Comparison of ENCODE assay signal across 8 cellular contexts in the genomic region with DNA sequence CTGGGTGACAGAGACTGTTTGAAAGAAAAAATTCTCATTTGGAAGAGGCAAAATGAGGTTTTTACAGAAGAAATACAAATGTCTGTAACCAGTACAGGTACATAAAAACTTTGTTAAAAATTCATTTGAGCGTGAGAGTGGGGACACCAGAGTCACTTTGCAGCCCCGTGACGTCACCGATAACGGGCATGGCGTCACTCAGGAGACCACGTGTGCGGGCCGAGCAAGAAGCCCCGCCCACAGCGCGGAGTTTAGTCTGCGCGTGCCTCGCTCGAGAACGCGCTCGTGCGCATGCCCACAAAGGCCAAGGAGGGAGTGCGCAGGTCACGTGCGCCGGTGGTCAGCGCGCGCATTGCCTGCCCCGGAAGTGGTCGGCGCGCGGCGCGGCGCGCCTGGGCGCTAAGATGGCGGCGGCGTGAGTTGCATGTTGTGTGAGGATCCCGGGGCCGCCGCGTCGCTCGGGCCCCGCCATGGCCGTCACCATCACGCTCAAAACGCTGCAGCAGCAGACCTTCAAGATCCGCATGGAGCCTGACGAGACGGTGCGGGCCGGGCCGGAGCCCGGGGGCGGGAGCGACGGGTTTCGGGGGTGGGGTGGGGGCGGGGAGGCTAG. TPM values are rescaled to one million over a fixed set of nuclear protein-coding genes. Genes with fewer than 3 reads are reported as not detected.
DNase-seq lines count a peak whose midpoint lies in the region; ATAC-seq and TF ChIP-seq lines count a peak whose summit lies in the region.

A gene (plus strand): TSS at position 384 of the 613 bp plus-strand sequence. CDS start 87 bp downstream, at position 471.

- H3K4me1 ChIP-seq in DND-41 (ENCODE audit: insufficient read depth, low read length) (peaks cover 68% of the 10 kb centered on the region), Karpas-422 (ENCODE audit: low read length) (peaks cover 26% of the 10 kb centered on the region), esophagus muscularis mucosa (peaks cover 42 to 75% (median 50%) of the 10 kb centered on the region in 4 donors)

- TF ChIP-seq POLR2A in esophagus muscularis mucosa (IDR thresholded peaks at IDR 0.05; ENCODE audit: low read depth): peak; percentile 93

- H3K27me3 Mint-ChIP-seq in activated T-cell treated with anti-CD3 and anti-CD28 coated beads, Interleukin-2, amount 50 U/mL, for 72 hours (ENCODE audit: low read depth): no peaks in the 10 kb centered on the region

- no peak for TF ChIP-seq EP300 in esophagus muscularis mucosa (IDR thresholded peaks at IDR 0.05)

- H3K4me2 ChIP-seq in DND-41 (ENCODE audit: insufficient read depth, low read length): peak within 1 kb of the TSS; percentile 80
- peak within 1 kb of the TSS; percentile 90 for H3K4me2 ChIP-seq in Karpas-422 (ENCODE audit: low read depth, low read length, poor library complexity, severe bottlenecking)

- H3K4me3 Mint-ChIP-seq in activated T-cell treated with anti-CD3 and anti-CD28 coated beads, Interleukin-2, amount 50 U/mL, for 72 hours: peak within 1 kb of the TSS; percentile 94 to 95

- H3K9me3 ChIP-seq in DND-41 (ENCODE audit: insufficient read depth, low read length, severe bottlenecking) (no peaks in the 10 kb centered on the region), Karpas-422 (ENCODE audit: low read length) (no peaks in the 10 kb centered on the region), esophagus muscularis mucosa (no peaks in the 10 kb centered on the region)

- H3K4me1 Mint-ChIP-seq in activated T-cell treated with anti-CD3 and anti-CD28 coated beads, Interleukin-2, amount 50 U/mL, for 72 hours (ENCODE audit: low read depth): peaks cover 68% of the 10 kb centered on the region

- H3K9me2 ChIP-seq in Karpas-422 (replicated peaks; ENCODE audit: insufficient read depth, low read length): no peaks in the 10 kb centered on the region

- peak within 1 kb of the TSS; percentile 57 for H2AFZ ChIP-seq in DND-41 (ENCODE audit: low read depth, low read length)
- no peak within 1 kb of the TSS for H2AFZ ChIP-seq in Karpas-422 (ENCODE audit: low read length)

- no peak for TF ChIP-seq CTCF in DND-41 (IDR thresholded peaks at IDR 0.05; ENCODE audit: borderline replicate concordance, extremely low read depth, low read length, poor library complexity, severe bottlenecking)
- TF ChIP-seq CTCF in esophagus muscularis mucosa (IDR thresholded peaks at IDR 0.05): no peak

- peaks cover 23 to 54% of the 10 kb centered on the region in 2 donors for H3K36me3 Mint-ChIP-seq in activated T-cell treated with anti-CD3 and anti-CD28 coated beads, Interleukin-2, amount 50 U/mL, for 72 hours (ENCODE audit: insufficient read depth in 2 of 2)

- no peaks in the 10 kb centered on the region for H3K9me3 Mint-ChIP-seq in activated T-cell treated with anti-CD3 and anti-CD28 coated beads, Interleukin-2, amount 50 U/mL, for 72 hours

- H3K27me3 ChIP-seq in DND-41 (ENCODE audit: insufficient read depth, low read length, poor library complexity): no peaks in the 10 kb centered on the region
- no peaks in the 10 kb centered on the region for H3K27me3 ChIP-seq in Karpas-422 (ENCODE audit: low read length)
- no peaks in the 10 kb centered on the region for H3K27me3 ChIP-seq in esophagus muscularis mucosa

- H3K79me2 ChIP-seq in DND-41 (ENCODE audit: insufficient read depth, low read length) (peaks cover 76% of the 10 kb centered on the region), Karpas-422 (ENCODE audit: low read length) (peaks cover 22% of the 10 kb centered on the region)

- H3K4me3 ChIP-seq in DND-41 (ENCODE audit: low read depth in 1 of 2, low read length in 2 of 2) (peak within 1 kb of the TSS; percentile 50 to 69; a peak in 3 of 4 replicates), Karpas-422 (ENCODE audit: low read length) (peak within 1 kb of the TSS; percentile 85), esophagus muscularis mucosa (peak within 1 kb of the TSS; percentile 90 to 100 (median 96))

- H3K27ac Mint-ChIP-seq in activated T-cell treated with anti-CD3 and anti-CD28 coated beads, Interleukin-2, amount 50 U/mL, for 72 hours: peak within 1 kb of the TSS; percentile 99

- intact Hi-C loops in esophagus muscularis mucosa (cut with DNase I): no loop called here

- H3K36me3 ChIP-seq in DND-41 (ENCODE audit: insufficient read depth, low read length) (peaks cover 87% of the 10 kb centered on the region), Karpas-422 (ENCODE audit: insufficient read depth, low read length) (peaks cover 27% of the 10 kb centered on the region), esophagus muscularis mucosa (peaks cover 66 to 80% (median 72%) of the 10 kb centered on the region in 4 donors)

- H3K9ac ChIP-seq in DND-41 (ENCODE audit: low read depth, low read length) (peak within 1 kb of the TSS; percentile 67), Karpas-422 (ENCODE audit: low read length) (peak within 1 kb of the TSS; percentile 84)

- ATAC-seq in DND-41 (ENCODE audit: insufficient read depth, low read depth): peak; percentile 82
- peak; percentile 58 for ATAC-seq in GM21825 (IDR thresholded peaks at IDR 0.05; ENCODE audit: unreplicated experiment)
- peak; percentile 80 to 82 for ATAC-seq in activated T-cell treated with anti-CD3 and anti-CD28 coated beads, Interleukin-2, amount 50 U/mL, for 72 hours (replicated peaks in 1 of 2)

- H3K27ac ChIP-seq in DND-41 (ENCODE audit: low read length) (peak within 1 kb of the TSS; percentile 84), Karpas-422 (ENCODE audit: low read length) (peak within 1 kb of the TSS; percentile 60), esophagus muscularis mucosa (replicated peaks in 1 of 4) (peak within 1 kb of the TSS; percentile 96 to 99 (median 96))

- DNase-seq in DND-41 (peak; percentile 97), Karpas-422 (peak; percentile 99), RKO (ENCODE audit: low spot score) (peak; percentile 97), esophagus muscularis mucosa (ENCODE audit: extremely low spot score) (peak; percentile 99), myocyte (ENCODE audit: low read depth) (peak; percentile 99)
- peak; percentile 98 to 99 for DNase-seq in activated T-cell treated with anti-CD3 and anti-CD28 coated beads, Interleukin-2, amount 50 U/mL, for 72 hours
- peak; percentile 94 to 97 for DNase-seq in stimulated activated CD8-positive, alpha-beta memory T cell treated with anti-CD3 and anti-CD28 coated beads, Interleukin-7, amount 100 ng/mL, for 4 hours (ENCODE audit: low read depth in 2 of 2)

- H4K20me1 ChIP-seq in DND-41 (ENCODE audit: insufficient read depth, low read length) (peaks cover 50% of the 10 kb centered on the region), Karpas-422 (ENCODE audit: insufficient read depth, low read depth, low read length) (peaks cover 2% of the 10 kb centered on the region; the same call in 1 of the 2 replicates)

- 1% methylated on average over 29 of the region's 62 CpGs for WGBS in esophagus muscularis mucosa

RNA-seq across cellular contexts. Expression of the gene that starts here (rescaled TPM):
- 130 and 144 TPM in 2 replicates for total RNA-seq in Karpas-422 (2014; rRNA removed; shearing (Covaris generic); ENCODE audit: low replicate concordance)
- total RNA-seq in activated T-cell treated with anti-CD3 and anti-CD28 coated beads, Interleukin-2, amount 50 U/mL, for 72 hours: 100 to 1,000 TPM; 159 to 189 TPM
- total RNA-seq in esophagus muscularis mucosa (100 to 1,000 TPM; 138 to 218 (median 181) TPM), myocyte (199 and 236 TPM in 2 replicates)
- 170 TPM for polyA plus RNA-seq in myocyte (2012)

Comparison
In these comparisons a context has a peak if more than half of its experiments do, and no peak if none do; other contexts are left out.
1. Peak in every context shown above with its lines: DNase-seq, ATAC-seq, H3K4me3 ChIP-seq and H3K27ac ChIP-seq.